In the genomic region with DNA sequence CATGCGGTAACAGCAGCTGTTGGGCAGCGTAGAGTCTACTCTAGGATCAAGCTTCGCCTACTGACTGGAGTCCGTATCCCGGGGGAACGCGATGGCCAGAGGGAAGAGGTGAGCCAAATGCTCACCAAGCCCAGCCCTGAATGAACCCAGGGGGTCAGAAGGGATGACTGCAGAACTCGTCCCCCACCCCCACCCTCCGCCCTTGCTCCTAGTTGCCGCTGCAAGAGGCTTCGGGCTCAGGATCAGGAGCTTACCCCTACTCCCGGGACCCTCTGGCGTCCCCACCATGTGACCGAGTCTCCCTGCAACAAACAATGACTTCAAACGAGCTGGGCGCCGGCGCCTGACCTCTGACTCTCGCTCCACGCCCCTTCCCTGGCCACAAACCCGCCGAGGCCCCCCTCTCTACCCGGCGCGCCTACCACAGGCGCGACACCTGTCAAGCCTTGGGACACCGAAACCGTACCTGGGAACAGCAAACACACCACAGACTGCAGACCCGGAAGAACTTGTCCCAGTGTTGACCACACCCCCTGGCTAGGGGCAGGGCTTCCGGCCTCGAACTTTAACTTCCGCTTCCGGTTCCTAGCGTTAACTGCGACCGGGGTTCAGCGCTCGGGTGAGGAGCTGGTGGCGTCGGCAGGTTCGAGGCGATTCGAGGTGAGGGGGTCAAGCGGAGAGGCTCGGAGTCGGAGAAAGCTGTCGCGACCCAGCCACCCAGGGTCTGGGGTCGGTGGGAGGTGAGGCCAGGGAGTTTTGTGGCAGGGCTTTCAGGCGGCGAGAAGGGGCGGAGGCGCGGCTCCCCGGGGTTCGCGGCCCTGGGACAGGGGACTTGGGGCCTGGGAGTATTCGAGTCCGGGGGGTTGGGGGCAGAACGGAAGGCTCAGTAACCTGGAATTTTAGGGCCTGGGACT, we compare ENCODE assay signal across 1 cellular context.
TF ChIP-seq lines count a peak whose summit lies in the region.

Gene UBL5, plus strand, starts transcription at position 594 of the 914 bp plus-strand sequence. CDS start 420 bp downstream, outside the sequence.

TF ChIP-seq in HepG2, 621 proteins besides CTCF, POLR2A, EP300 and RAD21 (continued from another document and continues in another):
- TF ChIP-seq FUBP1 (CRISPR knock-in tag; IDR thresholded peaks at IDR 0.05; ENCODE audit: borderline replicate concordance), result no peak
- TF ChIP-seq MBD4 (IDR thresholded peaks at IDR 0.05; ENCODE audit: borderline replicate concordance, low read length), result no peak
- TF ChIP-seq, protein P1, sequence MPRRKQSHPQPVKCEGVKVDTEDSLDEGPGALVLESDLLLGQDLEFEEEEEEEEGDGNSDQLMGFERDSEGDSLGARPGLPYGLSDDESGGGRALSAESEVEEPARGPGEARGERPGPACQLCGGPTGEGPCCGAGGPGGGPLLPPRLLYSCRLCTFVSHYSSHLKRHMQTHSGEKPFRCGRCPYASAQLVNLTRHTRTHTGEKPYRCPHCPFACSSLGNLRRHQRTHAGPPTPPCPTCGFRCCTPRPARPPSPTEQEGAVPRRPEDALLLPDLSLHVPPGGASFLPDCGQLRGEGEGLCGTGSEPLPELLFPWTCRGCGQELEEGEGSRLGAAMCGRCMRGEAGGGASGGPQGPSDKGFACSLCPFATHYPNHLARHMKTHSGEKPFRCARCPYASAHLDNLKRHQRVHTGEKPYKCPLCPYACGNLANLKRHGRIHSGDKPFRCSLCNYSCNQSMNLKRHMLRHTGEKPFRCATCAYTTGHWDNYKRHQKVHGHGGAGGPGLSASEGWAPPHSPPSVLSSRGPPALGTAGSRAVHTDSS (CRISPR knock-in tag; conservative IDR thresholded peaks at IDR 0.05), result no peak
- TF ChIP-seq ATF7-NPFF (CRISPR knock-in tag; IDR thresholded peaks at IDR 0.05; ENCODE audit: low read depth), result no peak
- peak; percentile 56; the same call in 1 of the 2 replicates for TF ChIP-seq SP5 (CRISPR knock-in tag; IDR thresholded peaks at IDR 0.05; ENCODE audit: borderline replicate concordance, low read depth)
- no peak for TF ChIP-seq HNRNPH1 (optimal IDR thresholded peaks at IDR 0.05; ENCODE audit: low read depth, low read length)
- TF ChIP-seq SRY (CRISPR knock-in tag; IDR thresholded peaks at IDR 0.05), result peak; percentile 61; the same call in 1 of the 2 replicates
- 0 out of 2 replicates have a peak, but pooled peaks have one; percentile 40 for TF ChIP-seq HOMEZ (CRISPR knock-in tag; IDR thresholded peaks at IDR 0.05; ENCODE audit: low read depth)
- 0 out of 2 replicates have a peak, but pooled peaks have one; percentile 16 for TF ChIP-seq ZSCAN21 (CRISPR knock-in tag; IDR thresholded peaks at IDR 0.05; ENCODE audit: borderline replicate concordance)
- TF ChIP-seq HCFC1 (IDR thresholded peaks at IDR 0.05; ENCODE audit: low read depth, low read length), result peak; percentile 70
- TF ChIP-seq, protein P2, sequence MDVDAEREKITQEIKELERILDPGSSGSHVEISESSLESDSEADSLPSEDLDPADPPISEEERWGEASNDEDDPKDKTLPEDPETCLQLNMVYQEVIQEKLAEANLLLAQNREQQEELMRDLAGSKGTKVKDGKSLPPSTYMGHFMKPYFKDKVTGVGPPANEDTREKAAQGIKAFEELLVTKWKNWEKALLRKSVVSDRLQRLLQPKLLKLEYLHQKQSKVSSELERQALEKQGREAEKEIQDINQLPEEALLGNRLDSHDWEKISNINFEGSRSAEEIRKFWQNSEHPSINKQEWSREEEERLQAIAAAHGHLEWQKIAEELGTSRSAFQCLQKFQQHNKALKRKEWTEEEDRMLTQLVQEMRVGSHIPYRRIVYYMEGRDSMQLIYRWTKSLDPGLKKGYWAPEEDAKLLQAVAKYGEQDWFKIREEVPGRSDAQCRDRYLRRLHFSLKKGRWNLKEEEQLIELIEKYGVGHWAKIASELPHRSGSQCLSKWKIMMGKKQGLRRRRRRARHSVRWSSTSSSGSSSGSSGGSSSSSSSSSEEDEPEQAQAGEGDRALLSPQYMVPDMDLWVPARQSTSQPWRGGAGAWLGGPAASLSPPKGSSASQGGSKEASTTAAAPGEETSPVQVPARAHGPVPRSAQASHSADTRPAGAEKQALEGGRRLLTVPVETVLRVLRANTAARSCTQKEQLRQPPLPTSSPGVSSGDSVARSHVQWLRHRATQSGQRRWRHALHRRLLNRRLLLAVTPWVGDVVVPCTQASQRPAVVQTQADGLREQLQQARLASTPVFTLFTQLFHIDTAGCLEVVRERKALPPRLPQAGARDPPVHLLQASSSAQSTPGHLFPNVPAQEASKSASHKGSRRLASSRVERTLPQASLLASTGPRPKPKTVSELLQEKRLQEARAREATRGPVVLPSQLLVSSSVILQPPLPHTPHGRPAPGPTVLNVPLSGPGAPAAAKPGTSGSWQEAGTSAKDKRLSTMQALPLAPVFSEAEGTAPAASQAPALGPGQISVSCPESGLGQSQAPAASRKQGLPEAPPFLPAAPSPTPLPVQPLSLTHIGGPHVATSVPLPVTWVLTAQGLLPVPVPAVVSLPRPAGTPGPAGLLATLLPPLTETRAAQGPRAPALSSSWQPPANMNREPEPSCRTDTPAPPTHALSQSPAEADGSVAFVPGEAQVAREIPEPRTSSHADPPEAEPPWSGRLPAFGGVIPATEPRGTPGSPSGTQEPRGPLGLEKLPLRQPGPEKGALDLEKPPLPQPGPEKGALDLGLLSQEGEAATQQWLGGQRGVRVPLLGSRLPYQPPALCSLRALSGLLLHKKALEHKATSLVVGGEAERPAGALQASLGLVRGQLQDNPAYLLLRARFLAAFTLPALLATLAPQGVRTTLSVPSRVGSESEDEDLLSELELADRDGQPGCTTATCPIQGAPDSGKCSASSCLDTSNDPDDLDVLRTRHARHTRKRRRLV (CRISPR knock-in tag; IDR thresholded peaks at IDR 0.05), result no peak
- TF ChIP-seq ZSCAN25 (CRISPR knock-in tag; IDR thresholded peaks at IDR 0.05), result no peak
- TF ChIP-seq GFI1 (CRISPR knock-in tag; IDR thresholded peaks at IDR 0.05; ENCODE audit: borderline replicate concordance), result peak; percentile 48; the same call in 1 of the 2 replicates
- no peak for TF ChIP-seq MTF2 (CRISPR knock-in tag; IDR thresholded peaks at IDR 0.05; ENCODE audit: borderline replicate concordance)
- 0 out of 2 replicates have a peak, but pooled peaks have one; percentile 67 for TF ChIP-seq ZNF224 (CRISPR knock-in tag; IDR thresholded peaks at IDR 0.05)
- TF ChIP-seq, protein P3, sequence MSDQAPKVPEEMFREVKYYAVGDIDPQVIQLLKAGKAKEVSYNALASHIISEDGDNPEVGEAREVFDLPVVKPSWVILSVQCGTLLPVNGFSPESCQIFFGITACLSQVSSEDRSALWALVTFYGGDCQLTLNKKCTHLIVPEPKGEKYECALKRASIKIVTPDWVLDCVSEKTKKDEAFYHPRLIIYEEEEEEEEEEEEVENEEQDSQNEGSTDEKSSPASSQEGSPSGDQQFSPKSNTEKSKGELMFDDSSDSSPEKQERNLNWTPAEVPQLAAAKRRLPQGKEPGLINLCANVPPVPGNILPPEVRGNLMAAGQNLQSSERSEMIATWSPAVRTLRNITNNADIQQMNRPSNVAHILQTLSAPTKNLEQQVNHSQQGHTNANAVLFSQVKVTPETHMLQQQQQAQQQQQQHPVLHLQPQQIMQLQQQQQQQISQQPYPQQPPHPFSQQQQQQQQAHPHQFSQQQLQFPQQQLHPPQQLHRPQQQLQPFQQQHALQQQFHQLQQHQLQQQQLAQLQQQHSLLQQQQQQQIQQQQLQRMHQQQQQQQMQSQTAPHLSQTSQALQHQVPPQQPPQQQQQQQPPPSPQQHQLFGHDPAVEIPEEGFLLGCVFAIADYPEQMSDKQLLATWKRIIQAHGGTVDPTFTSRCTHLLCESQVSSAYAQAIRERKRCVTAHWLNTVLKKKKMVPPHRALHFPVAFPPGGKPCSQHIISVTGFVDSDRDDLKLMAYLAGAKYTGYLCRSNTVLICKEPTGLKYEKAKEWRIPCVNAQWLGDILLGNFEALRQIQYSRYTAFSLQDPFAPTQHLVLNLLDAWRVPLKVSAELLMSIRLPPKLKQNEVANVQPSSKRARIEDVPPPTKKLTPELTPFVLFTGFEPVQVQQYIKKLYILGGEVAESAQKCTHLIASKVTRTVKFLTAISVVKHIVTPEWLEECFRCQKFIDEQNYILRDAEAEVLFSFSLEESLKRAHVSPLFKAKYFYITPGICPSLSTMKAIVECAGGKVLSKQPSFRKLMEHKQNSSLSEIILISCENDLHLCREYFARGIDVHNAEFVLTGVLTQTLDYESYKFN (CRISPR knock-in tag; conservative IDR thresholded peaks at IDR 0.05), result peak; percentile 47
- TF ChIP-seq POLR2AphosphoS5 (IDR thresholded peaks at IDR 0.05; ENCODE audit: low read depth, low read length), result peak; percentile 98
- TF ChIP-seq ZFP82 (CRISPR knock-in tag; IDR thresholded peaks at IDR 0.05; ENCODE audit: borderline replicate concordance), result 0 out of 2 replicates have a peak, but pooled peaks have one; percentile 45
- no peak; the same call in 1 of the 2 replicates for TF ChIP-seq ZNF547 (CRISPR knock-in tag; IDR thresholded peaks at IDR 0.05)
- TF ChIP-seq, protein P4, sequence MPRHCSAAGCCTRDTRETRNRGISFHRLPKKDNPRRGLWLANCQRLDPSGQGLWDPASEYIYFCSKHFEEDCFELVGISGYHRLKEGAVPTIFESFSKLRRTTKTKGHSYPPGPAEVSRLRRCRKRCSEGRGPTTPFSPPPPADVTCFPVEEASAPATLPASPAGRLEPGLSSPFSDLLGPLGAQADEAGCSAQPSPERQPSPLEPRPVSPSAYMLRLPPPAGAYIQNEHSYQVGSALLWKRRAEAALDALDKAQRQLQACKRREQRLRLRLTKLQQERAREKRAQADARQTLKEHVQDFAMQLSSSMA (CRISPR knock-in tag; IDR thresholded peaks at IDR 0.05), result 0 out of 2 replicates have a peak, but pooled peaks have one; percentile 60
- TF ChIP-seq, protein P5, sequence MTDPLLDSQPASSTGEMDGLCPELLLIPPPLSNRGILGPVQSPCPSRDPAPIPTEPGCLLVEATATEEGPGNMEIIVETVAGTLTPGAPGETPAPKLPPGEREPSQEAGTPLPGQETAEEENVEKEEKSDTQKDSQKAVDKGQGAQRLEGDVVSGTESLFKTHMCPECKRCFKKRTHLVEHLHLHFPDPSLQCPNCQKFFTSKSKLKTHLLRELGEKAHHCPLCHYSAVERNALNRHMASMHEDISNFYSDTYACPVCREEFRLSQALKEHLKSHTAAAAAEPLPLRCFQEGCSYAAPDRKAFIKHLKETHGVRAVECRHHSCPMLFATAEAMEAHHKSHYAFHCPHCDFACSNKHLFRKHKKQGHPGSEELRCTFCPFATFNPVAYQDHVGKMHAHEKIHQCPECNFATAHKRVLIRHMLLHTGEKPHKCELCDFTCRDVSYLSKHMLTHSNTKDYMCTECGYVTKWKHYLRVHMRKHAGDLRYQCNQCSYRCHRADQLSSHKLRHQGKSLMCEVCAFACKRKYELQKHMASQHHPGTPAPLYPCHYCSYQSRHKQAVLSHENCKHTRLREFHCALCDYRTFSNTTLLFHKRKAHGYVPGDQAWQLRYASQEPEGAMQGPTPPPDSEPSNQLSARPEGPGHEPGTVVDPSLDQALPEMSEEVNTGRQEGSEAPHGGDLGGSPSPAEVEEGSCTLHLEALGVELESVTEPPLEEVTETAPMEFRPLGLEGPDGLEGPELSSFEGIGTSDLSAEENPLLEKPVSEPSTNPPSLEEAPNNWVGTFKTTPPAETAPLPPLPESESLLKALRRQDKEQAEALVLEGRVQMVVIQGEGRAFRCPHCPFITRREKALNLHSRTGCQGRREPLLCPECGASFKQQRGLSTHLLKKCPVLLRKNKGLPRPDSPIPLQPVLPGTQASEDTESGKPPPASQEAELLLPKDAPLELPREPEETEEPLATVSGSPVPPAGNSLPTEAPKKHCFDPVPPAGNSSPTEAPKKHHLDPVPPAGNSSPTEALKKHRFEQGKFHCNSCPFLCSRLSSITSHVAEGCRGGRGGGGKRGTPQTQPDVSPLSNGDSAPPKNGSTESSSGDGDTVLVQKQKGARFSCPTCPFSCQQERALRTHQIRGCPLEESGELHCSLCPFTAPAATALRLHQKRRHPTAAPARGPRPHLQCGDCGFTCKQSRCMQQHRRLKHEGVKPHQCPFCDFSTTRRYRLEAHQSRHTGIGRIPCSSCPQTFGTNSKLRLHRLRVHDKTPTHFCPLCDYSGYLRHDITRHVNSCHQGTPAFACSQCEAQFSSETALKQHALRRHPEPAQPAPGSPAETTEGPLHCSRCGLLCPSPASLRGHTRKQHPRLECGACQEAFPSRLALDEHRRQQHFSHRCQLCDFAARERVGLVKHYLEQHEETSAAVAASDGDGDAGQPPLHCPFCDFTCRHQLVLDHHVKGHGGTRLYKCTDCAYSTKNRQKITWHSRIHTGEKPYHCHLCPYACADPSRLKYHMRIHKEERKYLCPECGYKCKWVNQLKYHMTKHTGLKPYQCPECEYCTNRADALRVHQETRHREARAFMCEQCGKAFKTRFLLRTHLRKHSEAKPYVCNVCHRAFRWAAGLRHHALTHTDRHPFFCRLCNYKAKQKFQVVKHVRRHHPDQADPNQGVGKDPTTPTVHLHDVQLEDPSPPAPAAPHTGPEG (CRISPR knock-in tag; IDR thresholded peaks at IDR 0.05), result no peak
- TF ChIP-seq ZKSCAN5 (CRISPR knock-in tag; IDR thresholded peaks at IDR 0.05), result no peak
- 0 out of 2 replicates have a peak, but pooled peaks have one; percentile 70 for TF ChIP-seq ESRRA (CRISPR knock-in tag; IDR thresholded peaks at IDR 0.05; ENCODE audit: low read depth)
- peak; percentile 84; the same call in 1 of the 2 replicates for TF ChIP-seq ZNF350 (CRISPR knock-in tag; IDR thresholded peaks at IDR 0.05; ENCODE audit: borderline replicate concordance, low read depth)
- TF ChIP-seq NCOA2 (CRISPR knock-in tag; IDR thresholded peaks at IDR 0.05), result peak; percentile 53
- no peak for TF ChIP-seq GPBP1L1 (CRISPR knock-in tag; IDR thresholded peaks at IDR 0.05)
